35 cellular contexts compared by ENCODE assay signal in the genomic region with DNA sequence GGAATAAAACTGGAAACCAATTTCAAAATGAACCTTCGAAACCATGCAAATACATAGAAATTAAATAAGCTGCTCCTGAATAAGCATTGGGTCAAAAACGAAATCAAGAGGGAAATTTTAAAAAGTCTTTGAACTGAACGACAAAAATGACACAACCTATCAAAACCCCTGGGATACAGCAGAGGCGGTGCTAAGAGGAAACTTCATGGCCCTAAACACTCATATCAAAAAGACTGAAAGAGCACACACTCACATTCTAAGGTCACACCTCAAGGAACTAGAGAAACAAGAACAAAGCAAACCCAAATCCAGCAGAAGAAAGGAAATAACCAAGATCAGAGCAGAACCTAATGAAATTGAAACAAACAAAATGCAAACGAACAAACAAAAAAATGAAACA.
"Had no signal": no experiment of that assay in that cellular context is flagged by ENCODE, and none has a peak within 500 bp of the region (broad histone marks: within the 10 kb centered on the region; RNA-seq: fewer than 3 reads in every experiment).

No MANE protein-coding gene starts in this region.

- H3K4me3 ChIP-seq: ascending aorta, cardiac muscle cell had no signal

- H3K9me3 Mint-ChIP-seq: activated CD4-positive, alpha-beta memory T cell treated with anti-CD3 and anti-CD28 coated beads for 36 hours; activated CD8-positive, alpha-beta T cell treated with anti-CD3 and anti-CD28 coated beads for 36 hours; activated naive CD8-positive, alpha-beta T cell treated with anti-CD3 and anti-CD28 coated beads, Interleukin-2, amount 10 ng/mL, durations not matched to agents 7 days and 5 days; activated naive CD8-positive, alpha-beta T cell treated with anti-CD3 and anti-CD28 coated beads, Interleukin-2, amount 50 U/mL, for 24 hours; activated T-cell treated with anti-CD3 and anti-CD28 coated beads, Interleukin-2, amount 50 U/mL, for 72 hours; activated T-helper 1 cell treated with anti-CD3 and anti-CD28 coated beads, Interleukin-12 subunit alpha, Interleukin-12 subunit beta, Interleukin-2, Interleukin-4 antibody, amounts not matched to agents 30 ng/mL and 10 ng/mL and 1 ng/mL, durations not matched to agents 14 hours and 24 hours and 36 hours; activated T-helper 17 cell treated with anti-CD3 and anti-CD28 coated beads, Interleukin-2, amount 50 U/mL, for 72 hours; central memory CD8-positive, alpha-beta T cell had no signal

- H3K4me1 ChIP-seq: ascending aorta had no signal

- H3K9me3 ChIP-seq: ascending aorta had no signal

- DNase-seq: activated B cell treated with CpG ODN at 0.5 μM for 24 hours; activated CD4-positive, alpha-beta memory T cell treated with anti-CD3 and anti-CD28 coated beads for 36 hours; activated CD4-positive, alpha-beta T cell treated with anti-CD3 and anti-CD28 coated beads for 4 hours; activated CD4-positive, alpha-beta T cell treated with anti-CD3 and anti-CD28 coated beads, Interleukin-2, amount 50 U/mL, for 1 hour; activated CD4-positive, alpha-beta T cell treated with anti-CD3 and anti-CD28 coated beads, Interleukin-2, amount 50 U/mL, for 4 hours; activated CD4-positive, CD25-positive, alpha-beta regulatory T cell treated with anti-CD3 and anti-CD28 coated beads, Interleukin-2, amount 50 U/mL, for 72 hours; activated CD8-positive, alpha-beta memory T cell treated with anti-CD3 and anti-CD28 coated beads, Interleukin-2, amount 50 U/mL, for 4 hours; activated CD8-positive, alpha-beta T cell treated with anti-CD3 and anti-CD28 coated beads for 36 hours; activated effector memory CD4-positive, alpha-beta T cell treated with Interleukin-2 at 50 U/mL for 16 hours; activated gamma-delta T cell; activated naive CD4-positive, alpha-beta T cell treated with anti-CD3 and anti-CD28 coated beads, Interleukin-2, amount 10 ng/mL, durations not matched to agents 7 days and 5 days; activated naive CD4-positive, alpha-beta T cell treated with Interleukin-2 at 50 U/mL for 16 hours; activated naive CD8-positive, alpha-beta T cell treated with anti-CD3 and anti-CD28 coated beads, Interleukin-2, amount 10 ng/mL, durations not matched to agents 7 days and 5 days; activated naive CD8-positive, alpha-beta T cell treated with anti-CD3 and anti-CD28 coated beads, Interleukin-2, amount 50 U/mL, for 24 hours; activated T-cell treated with anti-CD3 and anti-CD28 coated beads for 4 hours; activated T-cell treated with anti-CD3 and anti-CD28 coated beads, Interleukin-2, amount 50 U/mL, for 1 hour; activated T-cell treated with anti-CD3 and anti-CD28 coated beads, Interleukin-2, amount 50 U/mL, for 4 hours; activated T-cell treated with anti-CD3 and anti-CD28 coated beads, Interleukin-2, amount 50 U/mL, for 72 hours; amygdala; anterior cingulate cortex; caudate nucleus; cerebellar nuclear complex; T-helper 17 cell; T-helper 9 cell had no signal

- ATAC-seq: activated CD8-positive, alpha-beta T cell treated with anti-CD3 and anti-CD28 coated beads for 36 hours; activated naive CD8-positive, alpha-beta T cell treated with anti-CD3 and anti-CD28 coated beads, Interleukin-2, amount 50 U/mL, for 24 hours; activated T-cell treated with anti-CD3 and anti-CD28 coated beads, Interleukin-2, amount 50 U/mL, for 4 hours; activated T-cell treated with anti-CD3 and anti-CD28 coated beads, Interleukin-2, amount 50 U/mL, for 72 hours; activated T-helper 17 cell treated with anti-CD3 and anti-CD28 coated beads, Interleukin-2, amount 50 U/mL, for 72 hours; T-helper 17 cell had no signal

- H3K27ac ChIP-seq: ascending aorta, cardiac muscle cell, VCaP had no signal

- H3K27me3 ChIP-seq: ascending aorta, cardiac muscle cell had no signal

- H3K36me3 Mint-ChIP-seq: activated CD4-positive, alpha-beta memory T cell treated with anti-CD3 and anti-CD28 coated beads for 36 hours; activated naive CD4-positive, alpha-beta T cell treated with anti-CD3 and anti-CD28 coated beads, Interleukin-2, amount 10 ng/mL, durations not matched to agents 7 days and 5 days; activated naive CD4-positive, alpha-beta T cell treated with anti-CD3 and anti-CD28 coated beads, Interleukin-2, amount 50 U/mL, for 24 hours; activated naive CD8-positive, alpha-beta T cell treated with anti-CD3 and anti-CD28 coated beads, Interleukin-2, amount 10 ng/mL, durations not matched to agents 7 days and 5 days; brain had no signal

- H3K36me3 ChIP-seq: ascending aorta, cardiac muscle cell had no signal

- H3K27ac Mint-ChIP-seq: activated B cell treated with CpG ODN at 0.5 μM for 24 hours; activated CD4-positive, alpha-beta memory T cell treated with anti-CD3 and anti-CD28 coated beads for 36 hours; activated CD8-positive, alpha-beta T cell treated with anti-CD3 and anti-CD28 coated beads for 36 hours; activated naive CD4-positive, alpha-beta T cell treated with anti-CD3 and anti-CD28 coated beads, Interleukin-2, amount 10 ng/mL, durations not matched to agents 7 days and 5 days; activated naive CD4-positive, alpha-beta T cell treated with anti-CD3 and anti-CD28 coated beads, Interleukin-2, amount 50 U/mL, for 24 hours; activated naive CD8-positive, alpha-beta T cell; activated naive CD8-positive, alpha-beta T cell treated with anti-CD3 and anti-CD28 coated beads, Interleukin-2, amount 10 ng/mL, durations not matched to agents 7 days and 5 days; activated naive CD8-positive, alpha-beta T cell treated with anti-CD3 and anti-CD28 coated beads, Interleukin-2, amount 50 U/mL, for 24 hours; activated T-cell treated with anti-CD3 and anti-CD28 coated beads, Interleukin-2, amount 50 U/mL, for 72 hours; activated T-helper 1 cell treated with anti-CD3 and anti-CD28 coated beads, Interleukin-12 subunit alpha, Interleukin-12 subunit beta, Interleukin-2, Interleukin-4 antibody, amounts not matched to agents 30 ng/mL and 10 ng/mL and 1 ng/mL, durations not matched to agents 14 hours and 24 hours and 36 hours; activated T-helper 17 cell treated with anti-CD3 and anti-CD28 coated beads, Interleukin-2, amount 50 U/mL, for 72 hours; brain; T-helper 17 cell had no signal

- H3K4me1 Mint-ChIP-seq: activated B cell treated with CpG ODN at 0.5 μM for 24 hours; activated naive CD4-positive, alpha-beta T cell treated with anti-CD3 and anti-CD28 coated beads, Interleukin-2, amount 50 U/mL, for 24 hours; activated naive CD8-positive, alpha-beta T cell treated with anti-CD3 and anti-CD28 coated beads, Interleukin-2, amount 10 ng/mL, durations not matched to agents 7 days and 5 days; activated naive CD8-positive, alpha-beta T cell treated with anti-CD3 and anti-CD28 coated beads, Interleukin-2, amount 50 U/mL, for 24 hours; activated T-helper 17 cell treated with anti-CD3 and anti-CD28 coated beads, Interleukin-2, amount 50 U/mL, for 72 hours; brain; central memory CD8-positive, alpha-beta T cell had no signal

- FAIRE-seq: bronchial epithelial cell, TTC549 had no signal

- H3K4me3 Mint-ChIP-seq: activated B cell treated with CpG ODN at 0.5 μM for 24 hours; activated CD4-positive, alpha-beta memory T cell treated with anti-CD3 and anti-CD28 coated beads for 36 hours; activated CD8-positive, alpha-beta T cell treated with anti-CD3 and anti-CD28 coated beads for 36 hours; activated naive CD4-positive, alpha-beta T cell treated with anti-CD3 and anti-CD28 coated beads, Interleukin-2, amount 10 ng/mL, durations not matched to agents 7 days and 5 days; activated naive CD4-positive, alpha-beta T cell treated with anti-CD3 and anti-CD28 coated beads, Interleukin-2, amount 50 U/mL, for 24 hours; activated naive CD8-positive, alpha-beta T cell; activated naive CD8-positive, alpha-beta T cell treated with anti-CD3 and anti-CD28 coated beads, Interleukin-2, amount 10 ng/mL, durations not matched to agents 7 days and 5 days; activated naive CD8-positive, alpha-beta T cell treated with anti-CD3 and anti-CD28 coated beads, Interleukin-2, amount 50 U/mL, for 24 hours; activated T-cell treated with anti-CD3 and anti-CD28 coated beads, Interleukin-2, amount 50 U/mL, for 4 hours; activated T-cell treated with anti-CD3 and anti-CD28 coated beads, Interleukin-2, amount 50 U/mL, for 72 hours; activated T-helper 1 cell treated with anti-CD3 and anti-CD28 coated beads, Interleukin-12 subunit alpha, Interleukin-12 subunit beta, Interleukin-2, Interleukin-4 antibody, amounts not matched to agents 30 ng/mL and 10 ng/mL and 1 ng/mL, durations not matched to agents 14 hours and 24 hours and 36 hours; activated T-helper 17 cell treated with anti-CD3 and anti-CD28 coated beads, Interleukin-2, amount 50 U/mL, for 72 hours; brain; central memory CD8-positive, alpha-beta T cell; T-helper 17 cell had no signal
